1 cellular context compared by ENCODE assay signal in genomic region chr2:114700440-114700839, GRCh38.
TF ChIP-seq lines count a peak whose summit lies in the region.

No MANE protein-coding gene starts in this region.

TF ChIP-seq in GM23338, 12 proteins besides CTCF, POLR2A, EP300 and RAD21:
- TF ChIP-seq ZNF462 (CRISPR knock-in tag; IDR thresholded peaks at IDR 0.05), result no peak
- no peak for TF ChIP-seq JUNB (IDR thresholded peaks at IDR 0.05; ENCODE audit: unreplicated experiment)
- no peak for TF ChIP-seq ETS1 (IDR thresholded peaks at IDR 0.05)
- TF ChIP-seq STAT1 (IDR thresholded peaks at IDR 0.05; ENCODE audit: unreplicated experiment), result no peak
- TF ChIP-seq EZH2phosphoT487 (IDR thresholded peaks at IDR 0.05; ENCODE audit: unreplicated experiment), result no peak
- no peak for TF ChIP-seq ZNF114 (CRISPR knock-in tag; IDR thresholded peaks at IDR 0.05)
- TF ChIP-seq REST (IDR thresholded peaks at IDR 0.05; ENCODE audit: unreplicated experiment), result no peak
- TF ChIP-seq EZH2 (IDR thresholded peaks at IDR 0.05; ENCODE audit: low read depth, unreplicated experiment), result no peak
- TF ChIP-seq CREB1 (CRISPR knock-in tag; IDR thresholded peaks at IDR 0.05; ENCODE audit: low read depth), result no peak
- TF ChIP-seq ZNF331 (CRISPR knock-in tag; IDR thresholded peaks at IDR 0.05; ENCODE audit: low read depth), result no peak
- TF ChIP-seq NANOG (IDR thresholded peaks at IDR 0.05; ENCODE audit: borderline replicate concordance), result no peak
- TF ChIP-seq POLR2AphosphoS5 (IDR thresholded peaks at IDR 0.05; ENCODE audit: low read depth), result no peak
